Comparison of ENCODE assay signal across 1 cellular context in the genomic region with DNA sequence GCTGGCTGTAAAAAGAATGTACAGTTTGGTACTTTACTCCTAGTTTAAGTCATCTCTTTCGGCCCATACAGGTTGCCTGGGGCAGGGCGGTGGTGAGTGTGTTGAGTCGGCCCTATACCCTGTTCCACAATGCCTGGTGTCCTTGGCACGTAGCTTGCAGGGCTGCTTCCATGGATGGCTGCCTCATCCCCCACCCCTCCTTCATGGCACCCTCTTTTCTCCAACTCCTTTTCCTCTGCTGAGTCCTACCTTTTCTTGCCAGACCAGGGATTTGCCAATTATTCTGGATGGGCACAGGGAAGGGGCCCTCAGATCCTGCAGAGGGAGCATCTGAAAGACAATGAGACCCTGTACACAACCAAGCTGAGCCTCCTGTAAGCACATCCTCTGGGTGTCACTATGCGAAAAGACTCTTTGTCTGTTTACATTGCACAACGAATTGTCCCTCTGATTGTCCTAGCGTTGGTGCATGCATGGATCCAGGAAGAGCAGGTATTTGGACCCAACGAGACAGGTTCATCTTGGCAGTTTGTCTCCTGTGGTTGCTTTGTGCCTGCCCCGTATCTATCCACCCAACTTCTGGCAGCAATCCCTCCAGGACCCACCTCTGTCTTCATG.
TF ChIP-seq lines count a peak whose summit lies in the region.

No MANE protein-coding gene starts in this region.

TF ChIP-seq in H1, 55 proteins besides CTCF, POLR2A, EP300 and RAD21 (continued from another document):
- TF ChIP-seq, protein P1, sequence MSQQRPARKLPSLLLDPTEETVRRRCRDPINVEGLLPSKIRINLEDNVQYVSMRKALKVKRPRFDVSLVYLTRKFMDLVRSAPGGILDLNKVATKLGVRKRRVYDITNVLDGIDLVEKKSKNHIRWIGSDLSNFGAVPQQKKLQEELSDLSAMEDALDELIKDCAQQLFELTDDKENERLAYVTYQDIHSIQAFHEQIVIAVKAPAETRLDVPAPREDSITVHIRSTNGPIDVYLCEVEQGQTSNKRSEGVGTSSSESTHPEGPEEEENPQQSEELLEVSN (IDR thresholded peaks at IDR 0.05), result no peak
- no peak for TF ChIP-seq PHF8 (conservative IDR thresholded peaks at IDR 0.05; ENCODE audit: low read depth, low read length)
- no peak for TF ChIP-seq KDM5A (IDR thresholded peaks at IDR 0.05; ENCODE audit: low read length)
- TF ChIP-seq FOSL1 (IDR thresholded peaks at IDR 0.05; ENCODE audit: insufficient read depth, low read depth, low read length), result no peak
- TF ChIP-seq SIX5 (IDR thresholded peaks at IDR 0.05; ENCODE audit: low read depth, low read length), result no peak
- no peak for TF ChIP-seq EZH2 (IDR thresholded peaks at IDR 0.05; ENCODE audit: low read depth, low read length, severe bottlenecking)
- TF ChIP-seq RXRA (IDR thresholded peaks at IDR 0.05; ENCODE audit: insufficient read depth, low read depth, low read length), result no peak
- no peak for TF ChIP-seq SIN3A (conservative IDR thresholded peaks at IDR 0.05 in 1 of 2, IDR thresholded peaks at IDR 0.05 in 1 of 2; ENCODE audit: low read depth in 1 of 2, low read length in 2 of 2)
- TF ChIP-seq EGR1 (IDR thresholded peaks at IDR 0.05; ENCODE audit: borderline replicate concordance, low read depth, low read length), result no peak
- TF ChIP-seq, protein P2, sequence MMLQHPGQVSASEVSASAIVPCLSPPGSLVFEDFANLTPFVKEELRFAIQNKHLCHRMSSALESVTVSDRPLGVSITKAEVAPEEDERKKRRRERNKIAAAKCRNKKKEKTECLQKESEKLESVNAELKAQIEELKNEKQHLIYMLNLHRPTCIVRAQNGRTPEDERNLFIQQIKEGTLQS (IDR thresholded peaks at IDR 0.05; ENCODE audit: insufficient read depth, low read depth, low read length), result no peak
- no peak for TF ChIP-seq HDAC6 (IDR thresholded peaks at IDR 0.05; ENCODE audit: low read depth, low read length)
- no peak for TF ChIP-seq SP1 (IDR thresholded peaks at IDR 0.05; ENCODE audit: low read depth, low read length)
- TF ChIP-seq, protein P3, sequence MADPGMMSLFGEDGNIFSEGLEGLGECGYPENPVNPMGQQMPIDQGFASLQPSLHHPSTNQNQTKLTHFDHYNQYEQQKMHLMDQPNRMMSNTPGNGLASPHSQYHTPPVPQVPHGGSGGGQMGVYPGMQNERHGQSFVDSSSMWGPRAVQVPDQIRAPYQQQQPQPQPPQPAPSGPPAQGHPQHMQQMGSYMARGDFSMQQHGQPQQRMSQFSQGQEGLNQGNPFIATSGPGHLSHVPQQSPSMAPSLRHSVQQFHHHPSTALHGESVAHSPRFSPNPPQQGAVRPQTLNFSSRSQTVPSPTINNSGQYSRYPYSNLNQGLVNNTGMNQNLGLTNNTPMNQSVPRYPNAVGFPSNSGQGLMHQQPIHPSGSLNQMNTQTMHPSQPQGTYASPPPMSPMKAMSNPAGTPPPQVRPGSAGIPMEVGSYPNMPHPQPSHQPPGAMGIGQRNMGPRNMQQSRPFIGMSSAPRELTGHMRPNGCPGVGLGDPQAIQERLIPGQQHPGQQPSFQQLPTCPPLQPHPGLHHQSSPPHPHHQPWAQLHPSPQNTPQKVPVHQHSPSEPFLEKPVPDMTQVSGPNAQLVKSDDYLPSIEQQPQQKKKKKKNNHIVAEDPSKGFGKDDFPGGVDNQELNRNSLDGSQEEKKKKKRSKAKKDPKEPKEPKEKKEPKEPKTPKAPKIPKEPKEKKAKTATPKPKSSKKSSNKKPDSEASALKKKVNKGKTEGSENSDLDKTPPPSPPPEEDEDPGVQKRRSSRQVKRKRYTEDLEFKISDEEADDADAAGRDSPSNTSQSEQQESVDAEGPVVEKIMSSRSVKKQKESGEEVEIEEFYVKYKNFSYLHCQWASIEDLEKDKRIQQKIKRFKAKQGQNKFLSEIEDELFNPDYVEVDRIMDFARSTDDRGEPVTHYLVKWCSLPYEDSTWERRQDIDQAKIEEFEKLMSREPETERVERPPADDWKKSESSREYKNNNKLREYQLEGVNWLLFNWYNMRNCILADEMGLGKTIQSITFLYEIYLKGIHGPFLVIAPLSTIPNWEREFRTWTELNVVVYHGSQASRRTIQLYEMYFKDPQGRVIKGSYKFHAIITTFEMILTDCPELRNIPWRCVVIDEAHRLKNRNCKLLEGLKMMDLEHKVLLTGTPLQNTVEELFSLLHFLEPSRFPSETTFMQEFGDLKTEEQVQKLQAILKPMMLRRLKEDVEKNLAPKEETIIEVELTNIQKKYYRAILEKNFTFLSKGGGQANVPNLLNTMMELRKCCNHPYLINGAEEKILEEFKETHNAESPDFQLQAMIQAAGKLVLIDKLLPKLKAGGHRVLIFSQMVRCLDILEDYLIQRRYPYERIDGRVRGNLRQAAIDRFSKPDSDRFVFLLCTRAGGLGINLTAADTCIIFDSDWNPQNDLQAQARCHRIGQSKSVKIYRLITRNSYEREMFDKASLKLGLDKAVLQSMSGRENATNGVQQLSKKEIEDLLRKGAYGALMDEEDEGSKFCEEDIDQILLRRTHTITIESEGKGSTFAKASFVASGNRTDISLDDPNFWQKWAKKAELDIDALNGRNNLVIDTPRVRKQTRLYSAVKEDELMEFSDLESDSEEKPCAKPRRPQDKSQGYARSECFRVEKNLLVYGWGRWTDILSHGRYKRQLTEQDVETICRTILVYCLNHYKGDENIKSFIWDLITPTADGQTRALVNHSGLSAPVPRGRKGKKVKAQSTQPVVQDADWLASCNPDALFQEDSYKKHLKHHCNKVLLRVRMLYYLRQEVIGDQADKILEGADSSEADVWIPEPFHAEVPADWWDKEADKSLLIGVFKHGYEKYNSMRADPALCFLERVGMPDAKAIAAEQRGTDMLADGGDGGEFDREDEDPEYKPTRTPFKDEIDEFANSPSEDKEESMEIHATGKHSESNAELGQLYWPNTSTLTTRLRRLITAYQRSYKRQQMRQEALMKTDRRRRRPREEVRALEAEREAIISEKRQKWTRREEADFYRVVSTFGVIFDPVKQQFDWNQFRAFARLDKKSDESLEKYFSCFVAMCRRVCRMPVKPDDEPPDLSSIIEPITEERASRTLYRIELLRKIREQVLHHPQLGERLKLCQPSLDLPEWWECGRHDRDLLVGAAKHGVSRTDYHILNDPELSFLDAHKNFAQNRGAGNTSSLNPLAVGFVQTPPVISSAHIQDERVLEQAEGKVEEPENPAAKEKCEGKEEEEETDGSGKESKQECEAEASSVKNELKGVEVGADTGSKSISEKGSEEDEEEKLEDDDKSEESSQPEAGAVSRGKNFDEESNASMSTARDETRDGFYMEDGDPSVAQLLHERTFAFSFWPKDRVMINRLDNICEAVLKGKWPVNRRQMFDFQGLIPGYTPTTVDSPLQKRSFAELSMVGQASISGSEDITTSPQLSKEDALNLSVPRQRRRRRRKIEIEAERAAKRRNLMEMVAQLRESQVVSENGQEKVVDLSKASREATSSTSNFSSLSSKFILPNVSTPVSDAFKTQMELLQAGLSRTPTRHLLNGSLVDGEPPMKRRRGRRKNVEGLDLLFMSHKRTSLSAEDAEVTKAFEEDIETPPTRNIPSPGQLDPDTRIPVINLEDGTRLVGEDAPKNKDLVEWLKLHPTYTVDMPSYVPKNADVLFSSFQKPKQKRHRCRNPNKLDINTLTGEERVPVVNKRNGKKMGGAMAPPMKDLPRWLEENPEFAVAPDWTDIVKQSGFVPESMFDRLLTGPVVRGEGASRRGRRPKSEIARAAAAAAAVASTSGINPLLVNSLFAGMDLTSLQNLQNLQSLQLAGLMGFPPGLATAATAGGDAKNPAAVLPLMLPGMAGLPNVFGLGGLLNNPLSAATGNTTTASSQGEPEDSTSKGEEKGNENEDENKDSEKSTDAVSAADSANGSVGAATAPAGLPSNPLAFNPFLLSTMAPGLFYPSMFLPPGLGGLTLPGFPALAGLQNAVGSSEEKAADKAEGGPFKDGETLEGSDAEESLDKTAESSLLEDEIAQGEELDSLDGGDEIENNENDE (IDR thresholded peaks at IDR 0.05; ENCODE audit: insufficient replicate concordance, low read length), result no peak
- no peak for TF ChIP-seq TBP (IDR thresholded peaks at IDR 0.05; ENCODE audit: low read depth, low read length)
- TF ChIP-seq BCL11A (IDR thresholded peaks at IDR 0.05; ENCODE audit: low read depth in 2 of 2, low read length in 2 of 2), result no peak
- TF ChIP-seq GTF2F1 (IDR thresholded peaks at IDR 0.05; ENCODE audit: borderline replicate concordance, low read depth, low read length), result no peak
